2 cellular contexts compared by ENCODE assay signal in the genomic region with DNA sequence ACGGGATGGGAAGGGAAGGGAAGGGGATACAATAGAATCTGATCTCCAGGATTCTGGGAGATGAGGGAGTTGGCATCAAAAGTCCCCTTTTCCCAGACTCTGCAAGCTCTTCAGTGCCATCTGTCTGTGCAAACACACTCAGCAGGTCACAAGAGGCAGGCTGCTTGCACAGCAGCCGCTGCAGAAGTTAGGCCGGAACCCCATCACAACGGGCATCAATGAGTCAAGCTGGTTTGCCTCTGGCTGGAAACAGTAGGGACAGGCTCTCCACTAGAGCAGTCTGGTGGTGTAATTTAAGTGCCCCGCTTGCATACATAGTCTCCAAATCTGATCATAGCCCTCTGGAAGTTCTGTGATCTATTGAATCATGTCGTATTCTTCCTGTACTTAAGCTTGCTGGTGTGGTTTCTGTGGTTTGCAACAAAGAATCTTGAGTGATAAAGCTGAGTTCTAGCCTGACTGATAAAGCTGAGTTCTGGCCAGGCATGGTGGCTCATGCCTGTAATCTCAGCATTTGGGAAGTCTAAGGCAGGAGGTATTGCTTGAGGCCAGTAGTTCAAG.
TF ChIP-seq lines count a peak whose summit lies in the region.

No MANE protein-coding gene starts in this region.

TF ChIP-seq in Ishikawa, 13 proteins besides CTCF, POLR2A, EP300 and RAD21 (continued from another document):
- TF ChIP-seq, protein P1, sequence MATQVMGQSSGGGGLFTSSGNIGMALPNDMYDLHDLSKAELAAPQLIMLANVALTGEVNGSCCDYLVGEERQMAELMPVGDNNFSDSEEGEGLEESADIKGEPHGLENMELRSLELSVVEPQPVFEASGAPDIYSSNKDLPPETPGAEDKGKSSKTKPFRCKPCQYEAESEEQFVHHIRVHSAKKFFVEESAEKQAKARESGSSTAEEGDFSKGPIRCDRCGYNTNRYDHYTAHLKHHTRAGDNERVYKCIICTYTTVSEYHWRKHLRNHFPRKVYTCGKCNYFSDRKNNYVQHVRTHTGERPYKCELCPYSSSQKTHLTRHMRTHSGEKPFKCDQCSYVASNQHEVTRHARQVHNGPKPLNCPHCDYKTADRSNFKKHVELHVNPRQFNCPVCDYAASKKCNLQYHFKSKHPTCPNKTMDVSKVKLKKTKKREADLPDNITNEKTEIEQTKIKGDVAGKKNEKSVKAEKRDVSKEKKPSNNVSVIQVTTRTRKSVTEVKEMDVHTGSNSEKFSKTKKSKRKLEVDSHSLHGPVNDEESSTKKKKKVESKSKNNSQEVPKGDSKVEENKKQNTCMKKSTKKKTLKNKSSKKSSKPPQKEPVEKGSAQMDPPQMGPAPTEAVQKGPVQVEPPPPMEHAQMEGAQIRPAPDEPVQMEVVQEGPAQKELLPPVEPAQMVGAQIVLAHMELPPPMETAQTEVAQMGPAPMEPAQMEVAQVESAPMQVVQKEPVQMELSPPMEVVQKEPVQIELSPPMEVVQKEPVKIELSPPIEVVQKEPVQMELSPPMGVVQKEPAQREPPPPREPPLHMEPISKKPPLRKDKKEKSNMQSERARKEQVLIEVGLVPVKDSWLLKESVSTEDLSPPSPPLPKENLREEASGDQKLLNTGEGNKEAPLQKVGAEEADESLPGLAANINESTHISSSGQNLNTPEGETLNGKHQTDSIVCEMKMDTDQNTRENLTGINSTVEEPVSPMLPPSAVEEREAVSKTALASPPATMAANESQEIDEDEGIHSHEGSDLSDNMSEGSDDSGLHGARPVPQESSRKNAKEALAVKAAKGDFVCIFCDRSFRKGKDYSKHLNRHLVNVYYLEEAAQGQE (IDR thresholded peaks at IDR 0.05; ENCODE audit: low read depth): no peak

TF ChIP-seq in SK-N-SH treated with all-trans-retinoic acid at 6 μM for 48 hours, 23 proteins besides CTCF, POLR2A, EP300 and RAD21 (continued from another document):
- TF ChIP-seq, protein P2, sequence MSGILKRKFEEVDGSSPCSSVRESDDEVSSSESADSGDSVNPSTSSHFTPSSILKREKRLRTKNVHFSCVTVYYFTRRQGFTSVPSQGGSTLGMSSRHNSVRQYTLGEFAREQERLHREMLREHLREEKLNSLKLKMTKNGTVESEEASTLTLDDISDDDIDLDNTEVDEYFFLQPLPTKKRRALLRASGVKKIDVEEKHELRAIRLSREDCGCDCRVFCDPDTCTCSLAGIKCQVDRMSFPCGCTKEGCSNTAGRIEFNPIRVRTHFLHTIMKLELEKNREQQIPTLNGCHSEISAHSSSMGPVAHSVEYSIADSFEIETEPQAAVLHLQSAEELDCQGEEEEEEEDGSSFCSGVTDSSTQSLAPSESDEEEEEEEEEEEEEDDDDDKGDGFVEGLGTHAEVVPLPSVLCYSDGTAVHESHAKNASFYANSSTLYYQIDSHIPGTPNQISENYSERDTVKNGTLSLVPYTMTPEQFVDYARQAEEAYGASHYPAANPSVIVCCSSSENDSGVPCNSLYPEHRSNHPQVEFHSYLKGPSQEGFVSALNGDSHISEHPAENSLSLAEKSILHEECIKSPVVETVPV (CRISPR knock-in tag; IDR thresholded peaks at IDR 0.05): no peak
- TF ChIP-seq ARNTL (CRISPR knock-in tag; IDR thresholded peaks at IDR 0.05; ENCODE audit: borderline replicate concordance, low read depth): no peak
- TF ChIP-seq, protein P3, sequence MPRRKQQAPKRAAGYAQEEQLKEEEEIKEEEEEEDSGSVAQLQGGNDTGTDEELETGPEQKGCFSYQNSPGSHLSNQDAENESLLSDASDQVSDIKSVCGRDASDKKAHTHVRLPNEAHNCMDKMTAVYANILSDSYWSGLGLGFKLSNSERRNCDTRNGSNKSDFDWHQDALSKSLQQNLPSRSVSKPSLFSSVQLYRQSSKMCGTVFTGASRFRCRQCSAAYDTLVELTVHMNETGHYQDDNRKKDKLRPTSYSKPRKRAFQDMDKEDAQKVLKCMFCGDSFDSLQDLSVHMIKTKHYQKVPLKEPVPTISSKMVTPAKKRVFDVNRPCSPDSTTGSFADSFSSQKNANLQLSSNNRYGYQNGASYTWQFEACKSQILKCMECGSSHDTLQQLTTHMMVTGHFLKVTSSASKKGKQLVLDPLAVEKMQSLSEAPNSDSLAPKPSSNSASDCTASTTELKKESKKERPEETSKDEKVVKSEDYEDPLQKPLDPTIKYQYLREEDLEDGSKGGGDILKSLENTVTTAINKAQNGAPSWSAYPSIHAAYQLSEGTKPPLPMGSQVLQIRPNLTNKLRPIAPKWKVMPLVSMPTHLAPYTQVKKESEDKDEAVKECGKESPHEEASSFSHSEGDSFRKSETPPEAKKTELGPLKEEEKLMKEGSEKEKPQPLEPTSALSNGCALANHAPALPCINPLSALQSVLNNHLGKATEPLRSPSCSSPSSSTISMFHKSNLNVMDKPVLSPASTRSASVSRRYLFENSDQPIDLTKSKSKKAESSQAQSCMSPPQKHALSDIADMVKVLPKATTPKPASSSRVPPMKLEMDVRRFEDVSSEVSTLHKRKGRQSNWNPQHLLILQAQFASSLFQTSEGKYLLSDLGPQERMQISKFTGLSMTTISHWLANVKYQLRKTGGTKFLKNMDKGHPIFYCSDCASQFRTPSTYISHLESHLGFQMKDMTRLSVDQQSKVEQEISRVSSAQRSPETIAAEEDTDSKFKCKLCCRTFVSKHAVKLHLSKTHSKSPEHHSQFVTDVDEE (CRISPR knock-in tag; IDR thresholded peaks at IDR 0.05): no peak
- TF ChIP-seq ZNF70 (CRISPR knock-in tag; IDR thresholded peaks at IDR 0.05): no peak
- no peak for TF ChIP-seq TOX (CRISPR knock-in tag; IDR thresholded peaks at IDR 0.05; ENCODE audit: borderline replicate concordance)
- no peak for TF ChIP-seq TCF4 (CRISPR knock-in tag; IDR thresholded peaks at IDR 0.05; ENCODE audit: borderline replicate concordance)
- no peak for TF ChIP-seq CSDC2 (CRISPR knock-in tag; IDR thresholded peaks at IDR 0.05)
- no peak for TF ChIP-seq ZFP30 (CRISPR knock-in tag; IDR thresholded peaks at IDR 0.05)
- no peak for TF ChIP-seq ZNF8 (CRISPR knock-in tag; IDR thresholded peaks at IDR 0.05)
